ENCODE assay signal across 12 cellular contexts in the genomic region with DNA sequence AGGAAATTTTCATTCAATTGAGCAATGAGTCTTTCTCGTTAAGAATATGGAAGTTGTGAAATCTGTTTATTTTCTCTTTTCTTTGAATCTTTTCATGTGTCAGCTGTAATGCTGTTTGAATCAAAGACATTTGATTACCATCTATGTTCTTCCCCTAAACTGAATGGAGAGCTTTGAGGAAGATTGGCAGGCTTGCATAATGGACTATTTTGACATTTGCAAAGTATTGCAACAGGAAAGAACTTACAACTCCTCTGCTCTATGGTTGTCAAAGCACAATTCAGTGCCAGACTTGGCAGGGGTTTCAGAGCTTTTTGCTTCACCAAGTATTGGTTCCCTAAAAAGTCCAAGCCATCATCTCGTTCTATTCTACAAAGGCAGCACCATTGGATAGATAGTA.
"Had no signal": no experiment of that assay in that cellular context is flagged by ENCODE, and none has a peak within 500 bp of the region (broad histone marks: within the 10 kb centered on the region; RNA-seq: fewer than 3 reads in every experiment).

No MANE protein-coding gene starts in this region.

- H3K27ac ChIP-seq: foreskin keratinocyte, left ventricle myocardium inferior, upper lobe of right lung had no signal

- H3K9me3 ChIP-seq: upper lobe of right lung had no signal

- H3K36me3 ChIP-seq: left ventricle myocardium inferior, upper lobe of right lung had no signal

- H3K4me3 ChIP-seq: left ventricle myocardium inferior, upper lobe of right lung had no signal

- DNase-seq: activated CD4-positive, alpha-beta T cell treated with anti-CD3 and anti-CD28 coated beads, Interleukin-2, amount 10 ng/mL, durations not matched to agents 24 days and 14 days; activated CD8-positive, alpha-beta T cell treated with anti-CD3 and anti-CD28 coated beads for 36 hours; activated naive CD4-positive, alpha-beta T cell; activated naive CD8-positive, alpha-beta T cell treated with anti-CD3 and anti-CD28 coated beads for 36 hours; activated T-cell treated with anti-CD3 and anti-CD28 coated beads, Interleukin-2, amount 50 U/mL, for 1 hour; central memory CD4-positive, alpha-beta T cell; foreskin keratinocyte; kidney; left ventricle myocardium inferior; retina; stimulated activated naive CD4-positive, alpha-beta T cell; upper lobe of right lung had no signal

- H3K4me1 ChIP-seq: foreskin keratinocyte, left ventricle myocardium inferior, upper lobe of right lung had no signal

- H3K27me3 ChIP-seq: foreskin keratinocyte, upper lobe of right lung had no signal
